16 cellular contexts compared by ENCODE assay signal in genomic region chr3:148331111-148331818, GRCh38.
DNase-seq lines count a peak whose midpoint lies in the region; ATAC-seq and FAIRE-seq lines count a peak whose summit lies in the region.
"Had no signal": no experiment of that assay in that cellular context is flagged by ENCODE, and none has a peak within 500 bp of the region (broad histone marks: within the 10 kb centered on the region; RNA-seq: fewer than 3 reads in every experiment).

No MANE protein-coding gene starts in this region.

- H2AFZ ChIP-seq in GM23248, result 0 out of 2 replicates have a peak overlapping the region, but pooled peaks have one; percentile 17
- peak overlapping the region; percentile 81 for H2AFZ ChIP-seq in Karpas-422 (ENCODE audit: low read length)

- 91% methylated on average over 1 of the region's 1 CpG for WGBS in GM23248 (ENCODE audit: low coverage in 1 of 2, low lambda C conversion rate in 2 of 2, missing lambda C conversion rate in 2 of 2), 2 experiments
- WGBS in small intestine, 3 donors, result 36 to 46% (median 41%) methylated on average over 1 of the region's 1 CpG

- FAIRE-seq in small intestine (lab: Jason Lieb, UNC), result no peak
- FAIRE-seq: endothelial cell of umbilical vein had no signal

- H3K4me1 ChIP-seq in GM23248 (ENCODE audit: insufficient read depth) (0 out of 2 replicates have a peak, but pooled peaks cover 10% of the 10 kb centered on the region), Karpas-422 (ENCODE audit: low read length) (peaks cover 43% of the 10 kb centered on the region), small intestine (ENCODE audit: control insufficient read depth in 2 of 2, insufficient read depth in 1 of 2, low read depth in 1 of 2, low read length in 1 of 2) (no peaks in the 10 kb centered on the region)

- in situ Hi-C loops in GM23248 (cut with MboI) (no loop called here), ACHN (cut with HindIII; ENCODE audit: low pct_ligation_motif_present, low pct_unique_long_range_greater_than_20kb, low sequenced_read_pairs) (no loop called here)

- H3K4me3 ChIP-seq in GM23248, result no peak overlapping the region
- H3K4me3 ChIP-seq in Karpas-422 (ENCODE audit: low read length), result peak overlapping the region; percentile 40
- H3K4me3 ChIP-seq in small intestine (ENCODE audit: low read depth in 1 of 2, low read length in 2 of 2), result no peak overlapping the region

- H3K79me2 ChIP-seq in GM23248 (ENCODE audit: insufficient read depth) (no peaks in the 10 kb centered on the region), Karpas-422 (ENCODE audit: low read length) (no peaks in the 10 kb centered on the region)

- H3K9me3 ChIP-seq in GM23248 (ENCODE audit: low read depth) (no peaks in the 10 kb centered on the region), Karpas-422 (ENCODE audit: low read length) (no peaks in the 10 kb centered on the region), small intestine (ENCODE audit: control insufficient read depth, low read depth) (no peaks in the 10 kb centered on the region)

- H3K4me2 ChIP-seq in GM23248 (ENCODE audit: unreplicated experiment) (no peak overlapping the region), Karpas-422 (ENCODE audit: low read depth, low read length, poor library complexity, severe bottlenecking) (peak overlapping the region; percentile 63)

- 0 out of 2 replicates have a peak, but pooled peaks cover 3% of the 10 kb centered on the region for H3F3A ChIP-seq in GM23248 (ENCODE audit: insufficient read depth)

- ATAC-seq in GM18858 (IDR thresholded peaks at IDR 0.05; ENCODE audit: unreplicated experiment), result peak; percentile 51
- ATAC-seq: activated CD8-positive, alpha-beta T cell treated with anti-CD3 and anti-CD28 coated beads for 36 hours; sciatic nerve; stimulated activated memory B cell treated with anti-CD40 and anti-IgM and Interleukin-4, amounts not matched to agents 10 μg/mL and 1 μg/mL and 100 μg/mL, for 72 hours had no signal

- H3K9me2 ChIP-seq in GM23248 (ENCODE audit: insufficient read depth) (no peaks in the 10 kb centered on the region), Karpas-422 (replicated peaks; ENCODE audit: insufficient read depth, low read length) (no peaks in the 10 kb centered on the region)

- no peak overlapping the region for H3K9ac ChIP-seq in GM23248
- H3K9ac ChIP-seq in Karpas-422 (ENCODE audit: low read length), result peak overlapping the region; percentile 20; the same call in 1 of the 2 replicates

- no peaks in the 10 kb centered on the region for H4K20me1 ChIP-seq in GM23248 (ENCODE audit: insufficient read depth)
- no peaks in the 10 kb centered on the region for H4K20me1 ChIP-seq in Karpas-422 (ENCODE audit: insufficient read depth, low read depth, low read length)

- H3K27me3 ChIP-seq in GM23248 (replicated peaks; ENCODE audit: insufficient read depth), result no peaks in the 10 kb centered on the region
- H3K27me3 ChIP-seq in Karpas-422 (ENCODE audit: low read length), result no peaks in the 10 kb centered on the region
- H3K27me3 ChIP-seq in small intestine (ENCODE audit: control insufficient read depth in 2 of 2, insufficient read depth in 2 of 2, low read length in 2 of 2), result no peaks in the 10 kb centered on the region

- no peaks in the 10 kb centered on the region for H3K36me3 ChIP-seq in GM23248 (ENCODE audit: low read depth)
- no peaks in the 10 kb centered on the region for H3K36me3 ChIP-seq in Karpas-422 (ENCODE audit: insufficient read depth, low read length)
- no peaks in the 10 kb centered on the region for H3K36me3 ChIP-seq in small intestine (ENCODE audit: control insufficient read depth in 2 of 2, insufficient read depth in 2 of 2, low read length in 2 of 2)

- DNase-seq in GM23248, result no peak
- peak; percentile 65 for DNase-seq in Karpas-422
- DNase-seq in iris pigment epithelial cell (ENCODE audit: low read depth), result peak; percentile 44
- DNase-seq in middle frontal gyrus (ENCODE audit: extremely low spot score, low spot score), result no peak
- DNase-seq in small intestine, result no peak
- DNase-seq in stimulated activated CD8-positive, alpha-beta memory T cell treated with anti-CD3 and anti-CD28 coated beads, Interleukin-4, amount 100 ng/mL, for 48 hours, result no peak
- no peak for DNase-seq in ACHN
- DNase-seq: activated CD8-positive, alpha-beta T cell treated with anti-CD3 and anti-CD28 coated beads for 36 hours; NCI-H1694 treated with DMSO at 0.1 percent for 48 hours; NCI-H510A; occipital lobe; trophoblast cell had no signal

- H3K27ac ChIP-seq in GM23248 (no peak overlapping the region), Karpas-422 (ENCODE audit: low read length) (peak overlapping the region; percentile 42; the same call in 1 of the 2 replicates), small intestine (ENCODE audit: low read depth in 1 of 2, low read length in 1 of 2) (no peak overlapping the region)

Comparison
In these comparisons a context has a peak if more than half of its experiments do, and no peak if none do; other contexts are left out.
1. DNase-seq: peak in Karpas-422 (single experiment) and iris pigment epithelial cell (single experiment); none in GM23248 (single experiment), middle frontal gyrus (single experiment), small intestine (single experiment), stimulated activated CD8-positive, alpha-beta memory T cell treated with anti-CD3 and anti-CD28 coated beads, Interleukin-4, amount 100 ng/mL, for 48 hours (single experiment) and ACHN (single experiment).